ENCODE assay signal across 1 cellular context in the genomic region with DNA sequence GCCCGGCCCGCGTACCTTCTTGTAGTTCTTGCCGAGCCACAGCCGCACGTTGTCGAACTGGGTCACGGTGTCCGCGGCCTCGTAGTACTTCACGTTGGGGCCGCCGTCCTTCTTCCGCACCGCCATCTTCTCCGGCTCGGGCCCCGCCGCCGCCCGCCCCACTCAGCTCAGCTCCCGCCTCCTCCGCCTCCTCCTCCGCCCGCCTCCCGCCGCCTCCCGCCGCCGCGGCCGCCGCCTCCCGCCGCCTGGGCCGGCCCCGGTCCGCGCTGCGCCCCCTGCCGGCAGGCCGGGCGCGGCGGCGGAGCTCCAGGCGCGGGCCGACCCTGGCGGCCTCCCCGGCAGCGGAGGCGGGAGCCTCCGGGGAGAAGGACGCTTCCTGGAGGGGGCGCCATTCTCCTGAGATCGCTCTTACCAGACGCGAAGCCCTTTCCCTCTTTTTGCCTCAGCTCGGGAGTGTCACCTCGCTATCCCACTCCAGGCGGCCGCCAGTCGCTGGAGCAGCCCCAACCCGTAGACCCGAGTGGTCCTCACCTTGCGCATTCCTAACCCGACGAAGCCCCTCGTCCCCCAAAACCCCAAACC.
A peak's percentile ranks its signal among the peaks of the same experiment; 100 is the strongest.
TF ChIP-seq lines count a peak whose summit lies in the region.

A gene (minus strand): TSS at position 148 of the 582 bp plus-strand sequence. CDS start 22 bp downstream, at position 126.

TF ChIP-seq in HEK293, 187 proteins besides CTCF, POLR2A, EP300 and RAD21 (continued from another document):
- TF ChIP-seq, protein P1, sequence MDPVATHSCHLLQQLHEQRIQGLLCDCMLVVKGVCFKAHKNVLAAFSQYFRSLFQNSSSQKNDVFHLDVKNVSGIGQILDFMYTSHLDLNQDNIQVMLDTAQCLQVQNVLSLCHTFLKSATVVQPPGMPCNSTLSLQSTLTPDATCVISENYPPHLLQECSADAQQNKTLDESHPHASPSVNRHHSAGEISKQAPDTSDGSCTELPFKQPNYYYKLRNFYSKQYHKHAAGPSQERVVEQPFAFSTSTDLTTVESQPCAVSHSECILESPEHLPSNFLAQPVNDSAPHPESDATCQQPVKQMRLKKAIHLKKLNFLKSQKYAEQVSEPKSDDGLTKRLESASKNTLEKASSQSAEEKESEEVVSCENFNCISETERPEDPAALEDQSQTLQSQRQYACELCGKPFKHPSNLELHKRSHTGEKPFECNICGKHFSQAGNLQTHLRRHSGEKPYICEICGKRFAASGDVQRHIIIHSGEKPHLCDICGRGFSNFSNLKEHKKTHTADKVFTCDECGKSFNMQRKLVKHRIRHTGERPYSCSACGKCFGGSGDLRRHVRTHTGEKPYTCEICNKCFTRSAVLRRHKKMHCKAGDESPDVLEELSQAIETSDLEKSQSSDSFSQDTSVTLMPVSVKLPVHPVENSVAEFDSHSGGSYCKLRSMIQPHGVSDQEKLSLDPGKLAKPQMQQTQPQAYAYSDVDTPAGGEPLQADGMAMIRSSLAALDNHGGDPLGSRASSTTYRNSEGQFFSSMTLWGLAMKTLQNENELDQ (tag by site-specific recombination; IDR thresholded peaks at IDR 0.05; ENCODE audit: low read depth): no peak
- TF ChIP-seq, protein P2, sequence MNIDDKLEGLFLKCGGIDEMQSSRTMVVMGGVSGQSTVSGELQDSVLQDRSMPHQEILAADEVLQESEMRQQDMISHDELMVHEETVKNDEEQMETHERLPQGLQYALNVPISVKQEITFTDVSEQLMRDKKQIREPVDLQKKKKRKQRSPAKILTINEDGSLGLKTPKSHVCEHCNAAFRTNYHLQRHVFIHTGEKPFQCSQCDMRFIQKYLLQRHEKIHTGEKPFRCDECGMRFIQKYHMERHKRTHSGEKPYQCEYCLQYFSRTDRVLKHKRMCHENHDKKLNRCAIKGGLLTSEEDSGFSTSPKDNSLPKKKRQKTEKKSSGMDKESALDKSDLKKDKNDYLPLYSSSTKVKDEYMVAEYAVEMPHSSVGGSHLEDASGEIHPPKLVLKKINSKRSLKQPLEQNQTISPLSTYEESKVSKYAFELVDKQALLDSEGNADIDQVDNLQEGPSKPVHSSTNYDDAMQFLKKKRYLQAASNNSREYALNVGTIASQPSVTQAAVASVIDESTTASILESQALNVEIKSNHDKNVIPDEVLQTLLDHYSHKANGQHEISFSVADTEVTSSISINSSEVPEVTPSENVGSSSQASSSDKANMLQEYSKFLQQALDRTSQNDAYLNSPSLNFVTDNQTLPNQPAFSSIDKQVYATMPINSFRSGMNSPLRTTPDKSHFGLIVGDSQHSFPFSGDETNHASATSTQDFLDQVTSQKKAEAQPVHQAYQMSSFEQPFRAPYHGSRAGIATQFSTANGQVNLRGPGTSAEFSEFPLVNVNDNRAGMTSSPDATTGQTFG (tag by site-specific recombination; IDR thresholded peaks at IDR 0.05; ENCODE audit: borderline replicate concordance): no peak
- TF ChIP-seq ZNF571 (tag by site-specific recombination; IDR thresholded peaks at IDR 0.05): no peak
- TF ChIP-seq ZNF560 (tag by site-specific recombination; IDR thresholded peaks at IDR 0.05; ENCODE audit: borderline replicate concordance): no peak
- no peak for TF ChIP-seq ZNF792 (tag by site-specific recombination; IDR thresholded peaks at IDR 0.05)
- no peak for TF ChIP-seq ZBTB8A (tag by site-specific recombination; IDR thresholded peaks at IDR 0.05)
- no peak for TF ChIP-seq ZXDB (tag by site-specific recombination; IDR thresholded peaks at IDR 0.05)
- TF ChIP-seq ZNF433 (tag by site-specific recombination; IDR thresholded peaks at IDR 0.05; ENCODE audit: low read depth): no peak
- TF ChIP-seq ZNF548 (tag by site-specific recombination; IDR thresholded peaks at IDR 0.05): no peak
- TF ChIP-seq TRIM28 (IDR thresholded peaks at IDR 0.05; ENCODE audit: borderline replicate concordance, low read length): no peak
- no peak for TF ChIP-seq MYNN (tag by site-specific recombination; IDR thresholded peaks at IDR 0.05; ENCODE audit: borderline replicate concordance)
- TF ChIP-seq EGR2 (tag by site-specific recombination; IDR thresholded peaks at IDR 0.05; ENCODE audit: low read depth): no peak; the same call in 1 of the 2 replicates
- TF ChIP-seq GFI1B (tag by site-specific recombination; IDR thresholded peaks at IDR 0.05): no peak
- TF ChIP-seq ZNF658 (tag by site-specific recombination; IDR thresholded peaks at IDR 0.05): no peak
- no peak for TF ChIP-seq ZNF48 (tag by site-specific recombination; IDR thresholded peaks at IDR 0.05)
- TF ChIP-seq ZNF600 (tag by site-specific recombination; IDR thresholded peaks at IDR 0.05): no peak
- TF ChIP-seq ZNF157 (tag by site-specific recombination; IDR thresholded peaks at IDR 0.05): no peak
- TF ChIP-seq ZNF830 (tag by site-specific recombination; IDR thresholded peaks at IDR 0.05; ENCODE audit: low read depth): no peak
- no peak for TF ChIP-seq ZNF670 (tag by site-specific recombination; IDR thresholded peaks at IDR 0.05; ENCODE audit: low read depth)
- no peak for TF ChIP-seq SCRT1 (tag by site-specific recombination; IDR thresholded peaks at IDR 0.05; ENCODE audit: borderline replicate concordance)
- no peak for TF ChIP-seq ZNF350 (tag by site-specific recombination; IDR thresholded peaks at IDR 0.05)
- TF ChIP-seq YY2 (tag by site-specific recombination; IDR thresholded peaks at IDR 0.05): no peak
- TF ChIP-seq ZSCAN30 (tag by site-specific recombination; IDR thresholded peaks at IDR 0.05): peak; percentile 77
- 0 out of 2 replicates have a peak, but pooled peaks have one; percentile 8 for TF ChIP-seq WT1 (tag by site-specific recombination; IDR thresholded peaks at IDR 0.05)
- TF ChIP-seq, protein P3, sequence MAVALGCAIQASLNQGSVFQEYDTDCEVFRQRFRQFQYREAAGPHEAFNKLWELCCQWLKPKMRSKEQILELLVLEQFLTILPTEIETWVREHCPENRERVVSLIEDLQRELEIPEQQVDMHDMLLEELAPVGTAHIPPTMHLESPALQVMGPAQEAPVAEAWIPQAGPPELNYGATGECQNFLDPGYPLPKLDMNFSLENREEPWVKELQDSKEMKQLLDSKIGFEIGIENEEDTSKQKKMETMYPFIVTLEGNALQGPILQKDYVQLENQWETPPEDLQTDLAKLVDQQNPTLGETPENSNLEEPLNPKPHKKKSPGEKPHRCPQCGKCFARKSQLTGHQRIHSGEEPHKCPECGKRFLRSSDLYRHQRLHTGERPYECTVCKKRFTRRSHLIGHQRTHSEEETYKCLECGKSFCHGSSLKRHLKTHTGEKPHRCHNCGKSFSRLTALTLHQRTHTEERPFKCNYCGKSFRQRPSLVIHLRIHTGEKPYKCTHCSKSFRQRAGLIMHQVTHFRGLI (tag by site-specific recombination; IDR thresholded peaks at IDR 0.05): no peak
- no peak for TF ChIP-seq ZNF248 (tag by site-specific recombination; IDR thresholded peaks at IDR 0.05)
- no peak for TF ChIP-seq GLIS2 (tag by site-specific recombination; IDR thresholded peaks at IDR 0.05)
- TF ChIP-seq ZNF302 (tag by site-specific recombination; IDR thresholded peaks at IDR 0.05; ENCODE audit: low read depth): no peak
- peak; percentile 81 for TF ChIP-seq SP3 (tag by site-specific recombination; IDR thresholded peaks at IDR 0.05)
- TF ChIP-seq ZNF274 (IDR thresholded peaks at IDR 0.05; ENCODE audit: low read length): no peak
- no peak for TF ChIP-seq ZNF274 (tag by site-specific recombination; IDR thresholded peaks at IDR 0.05; ENCODE audit: borderline replicate concordance)
- no peak for TF ChIP-seq ZNF521 (tag by site-specific recombination; IDR thresholded peaks at IDR 0.05)
